ENCODE assay signal across 17 cellular contexts in genomic region chr12:65670775-65671174, GRCh38.
DNase-seq lines count a peak whose midpoint lies in the region; ATAC-seq, FAIRE-seq and TF ChIP-seq lines count a peak whose summit lies in the region.
"Had no signal": no experiment of that assay in that cellular context is flagged by ENCODE, and none has a peak within 500 bp of the region (broad histone marks: within the 10 kb centered on the region; RNA-seq: fewer than 3 reads in every experiment).

No MANE protein-coding gene starts in this region.

- H3K9me3 Mint-ChIP-seq in CD14-positive monocyte = no peaks in the 10 kb centered on the region
- peaks cover 0 to 3% (median 0%) of the 10 kb centered on the region in 5 donors for H3K9me3 Mint-ChIP-seq in CD8-positive, alpha-beta memory T cell
- H3K9me3 Mint-ChIP-seq: activated CD4-positive, alpha-beta T cell treated with anti-CD3 and anti-CD28 coated beads, Interleukin-2, amount 10 ng/mL, durations not matched to agents 7 days and 5 days; activated naive CD4-positive, alpha-beta T cell treated with anti-CD3 and anti-CD28 coated beads, Interleukin-2, amount 50 U/mL, for 24 hours had no signal

- no peak overlapping the region for H3K27ac Mint-ChIP-seq in CD14-positive monocyte
- no peak overlapping the region for H3K27ac Mint-ChIP-seq in CD8-positive, alpha-beta memory T cell
- H3K27ac Mint-ChIP-seq: activated CD4-positive, alpha-beta T cell treated with anti-CD3 and anti-CD28 coated beads, Interleukin-2, amount 10 ng/mL, durations not matched to agents 7 days and 5 days; activated naive CD4-positive, alpha-beta T cell treated with anti-CD3 and anti-CD28 coated beads, Interleukin-2, amount 50 U/mL, for 24 hours had no signal

- H3K9ac ChIP-seq in GM23248 = no peak overlapping the region
- H3K9ac ChIP-seq in K562 (ENCODE audit: insufficient read depth in 1 of 2, low read depth in 2 of 2, low read length in 2 of 2) = no peak overlapping the region
- H3K9ac ChIP-seq: BLaER1 treated with 17β-estradiol and CSF1 and Interleukin-3, amounts not matched to agents 10 nM and 100 nM had no signal

- H3K9me1 ChIP-seq in K562 (ENCODE audit: control insufficient read depth, insufficient read depth, low read length) = no peaks in the 10 kb centered on the region

- no peak for TF ChIP-seq POLR2A in K562 (conservative IDR thresholded peaks at IDR 0.05)

- peak; percentile 55; the same call in 1 of the 2 replicates for TF ChIP-seq EP300 in K562 (IDR thresholded peaks at IDR 0.05; ENCODE audit: low read length)

- no peaks in the 10 kb centered on the region for H3K9me2 ChIP-seq in GM23248 (ENCODE audit: insufficient read depth)

- no peak for FAIRE-seq in K562 (lab: Jason Lieb, UNC)

- H4K20me1 ChIP-seq in GM23248 (ENCODE audit: insufficient read depth) (no peaks in the 10 kb centered on the region), K562 (replicated peaks; ENCODE audit: control insufficient read depth, insufficient read depth, low read length) (no peaks in the 10 kb centered on the region)
- H4K20me1 ChIP-seq: BLaER1 treated with 17β-estradiol and CSF1 and Interleukin-3, amounts not matched to agents 10 nM and 100 nM had no signal

- H2AFZ ChIP-seq in GM23248 = no peak overlapping the region
- no peak overlapping the region for H2AFZ ChIP-seq in K562 (ENCODE audit: low read depth, low read length)

- no peak overlapping the region for H3K4me3 ChIP-seq in GM23248
- H3K4me3 ChIP-seq in K562 = no peak overlapping the region
- H3K4me3 ChIP-seq in CD8-positive, alpha-beta memory T cell (ENCODE audit: low read length) = no peak overlapping the region
- H3K4me3 ChIP-seq: BLaER1 treated with 17β-estradiol and CSF1 and Interleukin-3, amounts not matched to agents 10 nM and 100 nM; mucosa of descending colon had no signal

- H3K27me3 ChIP-seq in GM23248 (replicated peaks; ENCODE audit: insufficient read depth) = no peaks in the 10 kb centered on the region
- H3K27me3 ChIP-seq in K562 (ENCODE audit: control insufficient read depth in 2 of 2, insufficient read depth in 2 of 2, low read length in 2 of 2) = no peaks in the 10 kb centered on the region
- H3K27me3 ChIP-seq in CD8-positive, alpha-beta memory T cell (ENCODE audit: insufficient read depth, low read length, poor library complexity, severe bottlenecking) = no peaks in the 10 kb centered on the region
- H3K27me3 ChIP-seq: BLaER1 treated with 17β-estradiol and CSF1 and Interleukin-3, amounts not matched to agents 10 nM and 100 nM had no signal

- peaks cover 37% of the 10 kb centered on the region for H3K4me1 ChIP-seq in GM23248 (ENCODE audit: insufficient read depth)
- peaks cover 0 to 50% of the 10 kb centered on the region in 2 experiments; a peak in 4 of 5 replicates for H3K4me1 ChIP-seq in K562 (replicated peaks in 1 of 2; ENCODE audit: control insufficient read depth in 2 of 2, insufficient read depth in 2 of 2, low read length in 2 of 2)
- no peaks in the 10 kb centered on the region for H3K4me1 ChIP-seq in CD8-positive, alpha-beta memory T cell (ENCODE audit: insufficient read depth, low read length)

- DNase-seq in GM23248 (peak; percentile 56), NCI-H226 (peak; percentile 73), K562 (ENCODE audit: extremely low read depth in 1 of 4, low spot score in 3 of 4) (peak in 1 of 4 experiments; percentile 57), renal cortical epithelial cell (ENCODE audit: low read depth) (peak; percentile 25), CD14-positive monocyte (ENCODE audit: low spot score) (no peak)
- no peak for DNase-seq in CD8-positive, alpha-beta memory T cell
- DNase-seq in activated CD4-positive, alpha-beta T cell treated with anti-CD3 and anti-CD28 coated beads for 4 hours = no peak
- DNase-seq: activated CD4-positive, alpha-beta T cell treated with anti-CD3 and anti-CD28 coated beads, Interleukin-2, amount 10 ng/mL, durations not matched to agents 7 days and 5 days; activated T-cell treated with anti-CD3 and anti-CD28 coated beads for 4 hours; mucosa of descending colon; NCI-H1436; NCI-H345; stimulated activated CD4-positive, alpha-beta T cell treated with anti-CD3 and anti-CD28 coated beads, Interleukin-4, amount 100 ng/mL, for 24 hours; T-helper 9 cell had no signal

- no peaks in the 10 kb centered on the region for H3K36me3 Mint-ChIP-seq in CD14-positive monocyte
- H3K36me3 Mint-ChIP-seq in CD8-positive, alpha-beta memory T cell = no peaks in the 10 kb centered on the region
- H3K36me3 Mint-ChIP-seq: activated naive CD4-positive, alpha-beta T cell treated with anti-CD3 and anti-CD28 coated beads, Interleukin-2, amount 50 U/mL, for 24 hours had no signal

- H3K27me3 Mint-ChIP-seq in CD14-positive monocyte (ENCODE audit: low read depth in 3 of 3) = peaks cover 0 to 3% (median 0%) of the 10 kb centered on the region in 3 donors
- H3K27me3 Mint-ChIP-seq in CD8-positive, alpha-beta memory T cell = peaks cover 5% of the 10 kb centered on the region in 2 donors

- no peak overlapping the region for H3K4me3 Mint-ChIP-seq in CD14-positive monocyte
- no peak overlapping the region for H3K4me3 Mint-ChIP-seq in CD8-positive, alpha-beta memory T cell
- H3K4me3 Mint-ChIP-seq: activated CD4-positive, alpha-beta T cell treated with anti-CD3 and anti-CD28 coated beads, Interleukin-2, amount 10 ng/mL, durations not matched to agents 7 days and 5 days; activated naive CD4-positive, alpha-beta T cell treated with anti-CD3 and anti-CD28 coated beads, Interleukin-2, amount 50 U/mL, for 24 hours had no signal

- whole genome bisulfite sequencing in GM23248 (ENCODE audit: low coverage in 1 of 2, low lambda C conversion rate in 2 of 2, missing lambda C conversion rate in 2 of 2), 2 experiments = 47 to 49% methylated on average over 3 of the region's 3 CpGs
- WGBS in K562 (ENCODE audit: insufficient coverage, low coverage, missing lambda C conversion rate) = 0% methylated on average over 2 of the region's 3 CpGs

- intact Hi-C loops in K562 (cut with micrococcal nuclease) (loop anchor here (5.0 kb wide), 1 partner anchor 113 kb away; no protein-coding TSS in a partner anchor), CD14-positive monocyte (cut with micrococcal nuclease) (no loop called here)

- TF ChIP-seq CTCF in K562 (IDR thresholded peaks at IDR 0.05 in 2 of 3, conservative IDR thresholded peaks at IDR 0.05 in 1 of 3; ENCODE audit: insufficient read depth in 2 of 3, low read depth in 1 of 3, low read length in 3 of 3) = no peak
- no peak for TF ChIP-seq CTCF in CD14-positive monocyte (IDR thresholded peaks at IDR 0.05)

- no peak for TF ChIP-seq RAD21 in K562 (CRISPR knock-in tag; conservative IDR thresholded peaks at IDR 0.05 in 1 of 2, IDR thresholded peaks at IDR 0.05 in 1 of 2)

- H3F3A ChIP-seq in GM23248 (ENCODE audit: insufficient read depth) = peaks cover 12% of the 10 kb centered on the region

- CTCF ChIA-PET in K562 (lab: Yijun Ruan, JAX; ENCODE audit: low intra/inter-chr PET ratio) = no interaction called here
- CTCF ChIA-PET in CD8-positive, alpha-beta memory T cell (lab: Charles Lee) = no interaction called here

- no peaks in the 10 kb centered on the region for H3K79me2 ChIP-seq in GM23248 (ENCODE audit: insufficient read depth)
- H3K79me2 ChIP-seq in K562 (ENCODE audit: control insufficient read depth, insufficient read depth, low read length) = no peaks in the 10 kb centered on the region

- POLR2A ChIA-PET in K562 (lab: Yijun Ruan, JAX) = interaction anchor here (0.5 kb wide), 1 partner anchor 68 kb away, joined by 3 read pairs; no protein-coding TSS in a partner anchor
- POLR2A ChIA-PET in CD8-positive, alpha-beta memory T cell (lab: Charles Lee) = no interaction called here

- H3K4me2 ChIP-seq in GM23248 (ENCODE audit: unreplicated experiment) (peak overlapping the region; percentile 6), K562 (ENCODE audit: insufficient read depth, low read length) (no peak overlapping the region)
- H3K4me2 ChIP-seq: BLaER1 treated with 17β-estradiol and CSF1 and Interleukin-3, amounts not matched to agents 10 nM and 100 nM had no signal

- BruUV-seq in K562 (replicated peaks; lab: Mats Ljungman, UMichigan) = no TSS peak

- in situ Hi-C loops in GM23248 (cut with MboI) = no loop called here
- in situ Hi-C loops in K562 (cut with MboI) = no loop called here

- no peaks in the 10 kb centered on the region for H3K9me3 ChIP-seq in GM23248 (ENCODE audit: low read depth)
- no peaks in the 10 kb centered on the region for H3K9me3 ChIP-seq in K562 (replicated peaks; ENCODE audit: control insufficient read depth, insufficient read depth, low read depth, low read length)
- H3K9me3 ChIP-seq in CD8-positive, alpha-beta memory T cell (ENCODE audit: low read length) = no peaks in the 10 kb centered on the region
- H3K9me3 ChIP-seq: mucosa of descending colon had no signal

- H3K36me3 ChIP-seq in GM23248 (ENCODE audit: low read depth) (no peaks in the 10 kb centered on the region), K562 (ENCODE audit: control insufficient read depth, insufficient read depth, low read length) (no peaks in the 10 kb centered on the region)
- H3K36me3 ChIP-seq in CD8-positive, alpha-beta memory T cell (ENCODE audit: insufficient read depth, low read length) = no peaks in the 10 kb centered on the region
- H3K36me3 ChIP-seq: BLaER1 treated with 17β-estradiol and CSF1 and Interleukin-3, amounts not matched to agents 10 nM and 100 nM had no signal

- H3K27ac ChIP-seq in GM23248 = peak overlapping the region; percentile 24; the same call in 1 of the 2 replicates
- no peak overlapping the region for H3K27ac ChIP-seq in K562 (ENCODE audit: extremely low read depth, low read depth, low read length)
- H3K27ac ChIP-seq in CD8-positive, alpha-beta memory T cell (ENCODE audit: low read depth, low read length) = no peak overlapping the region
- H3K27ac ChIP-seq: BLaER1 treated with 17β-estradiol and CSF1 and Interleukin-3, amounts not matched to agents 10 nM and 100 nM; HL-60 had no signal

- peaks cover 5% of the 10 kb centered on the region for H3K4me1 Mint-ChIP-seq in CD14-positive monocyte
- H3K4me1 Mint-ChIP-seq in CD8-positive, alpha-beta memory T cell = no peaks in the 10 kb centered on the region

- no peak for ATAC-seq in K562
- ATAC-seq: mucosa of descending colon had no signal

TF ChIP-seq in K562, 482 proteins besides CTCF, POLR2A, EP300 and RAD21 (continues in another document):
- no peak for TF ChIP-seq SUPT5H (IDR thresholded peaks at IDR 0.05)
- no peak for TF ChIP-seq HINFP (tag; conservative IDR thresholded peaks at IDR 0.05; ENCODE audit: low read depth)

Comparison
In these comparisons a context has a peak if more than half of its experiments do, and no peak if none do; other contexts are left out.
1. DNase-seq: peak in GM23248 (single experiment), NCI-H226 (single experiment) and renal cortical epithelial cell (single experiment); none in CD14-positive monocyte (single experiment), CD8-positive, alpha-beta memory T cell (0 of 5) and activated CD4-positive, alpha-beta T cell treated with anti-CD3 and anti-CD28 coated beads for 4 hours (0 of 2).